ENCODE assay signal across 12 cellular contexts in genomic region chr1:217076902-217077301, GRCh38.
A peak's percentile ranks its signal among the peaks of the same experiment; 100 is the strongest.
DNase-seq lines count a peak whose midpoint lies in the region; ATAC-seq, FAIRE-seq and TF ChIP-seq lines count a peak whose summit lies in the region.
"Had no signal": no experiment of that assay in that cellular context is flagged by ENCODE, and none has a peak within 500 bp of the region (broad histone marks: within the 10 kb centered on the region; RNA-seq: fewer than 3 reads in every experiment).

No MANE protein-coding gene starts in this region.

- H3K27me3 ChIP-seq in gastroesophageal sphincter = no peaks in the 10 kb centered on the region
- no peaks in the 10 kb centered on the region for H3K27me3 ChIP-seq in psoas muscle (ENCODE audit: insufficient read depth in 3 of 3, low read length in 2 of 3)
- H3K27me3 ChIP-seq: testis had no signal

- no peak for FAIRE-seq in RCC 7860 (lab: Jason Lieb, UNC)

- no peaks in the 10 kb centered on the region for H3K36me3 ChIP-seq in gastroesophageal sphincter
- H3K36me3 ChIP-seq in psoas muscle (ENCODE audit: insufficient read depth in 1 of 2, low read depth in 1 of 2) = no peaks in the 10 kb centered on the region

- TF ChIP-seq EP300 in gastroesophageal sphincter (IDR thresholded peaks at IDR 0.05) = no peak

- ATAC-seq in gastroesophageal sphincter (no peak), psoas muscle (peak in 2 of 4 donors; percentile 44 to 51), esophagus mucosa (no peak), GM21737 (IDR thresholded peaks at IDR 0.05; ENCODE audit: unreplicated experiment) (no peak), HG03520 (IDR thresholded peaks at IDR 0.05; ENCODE audit: unreplicated experiment) (no peak)
- ATAC-seq: activated naive CD4-positive, alpha-beta T cell treated with anti-CD3 and anti-CD28 coated beads, Interleukin-2, amount 50 U/mL, for 72 hours had no signal

- intact Hi-C loops in psoas muscle (cut with DNase I) = loop anchor here in 1 of 2 donors (5.0 kb wide), 1 partner anchor 330 kb away; no protein-coding TSS in a partner anchor

- H3K4me1 ChIP-seq in gastroesophageal sphincter (peaks cover 0 to 49% (median 7%) of the 10 kb centered on the region in 3 donors), psoas muscle (peaks cover 4% of the 10 kb centered on the region)
- H3K4me1 ChIP-seq: testis had no signal

- H3K9me3 ChIP-seq in gastroesophageal sphincter = no peaks in the 10 kb centered on the region
- no peaks in the 10 kb centered on the region for H3K9me3 ChIP-seq in psoas muscle
- H3K9me3 ChIP-seq: testis had no signal

- H3K27ac ChIP-seq in gastroesophageal sphincter = peak overlapping the region; percentile 64 to 78 (median 74)
- peak overlapping the region; percentile 54 for H3K27ac ChIP-seq in psoas muscle
- H3K27ac ChIP-seq: testis had no signal

- TF ChIP-seq CTCF in gastroesophageal sphincter (IDR thresholded peaks at IDR 0.05) (no peak), psoas muscle (IDR thresholded peaks at IDR 0.05) (no peak)

- no peak for TF ChIP-seq POLR2A in gastroesophageal sphincter (IDR thresholded peaks at IDR 0.05)

- DNase-seq in ELR (ENCODE audit: low read depth) (peak; percentile 43), NCI-H69 (lab: John Stamatoyannopoulos, UW) (peak; percentile 35), psoas muscle (no peak), RCC 7860 (ENCODE audit: low spot score) (no peak)
- DNase-seq: NCI-H187, testis had no signal

- peak overlapping the region; percentile 21 to 24 for H3K4me3 ChIP-seq in gastroesophageal sphincter
- H3K4me3 ChIP-seq in psoas muscle = peak overlapping the region; percentile 54
- H3K4me3 ChIP-seq: lung, testis had no signal

- 21 to 23% methylated on average over 2 of the region's 2 CpGs for WGBS in gastroesophageal sphincter (ENCODE audit: low coverage in 1 of 2), 2 donors
- WGBS in psoas muscle, 3 donors = 16 to 27% (median 19%) methylated on average over 2 of the region's 2 CpGs

Comparison
In these comparisons a context has a peak if more than half of its experiments do, and no peak if none do; other contexts are left out.
1. DNase-seq: peak in ELR (single experiment) and NCI-H69 (single experiment); none in psoas muscle (0 of 2) and RCC 7860 (single experiment).